ENCODE assay signal across 19 cellular contexts in the genomic region with DNA sequence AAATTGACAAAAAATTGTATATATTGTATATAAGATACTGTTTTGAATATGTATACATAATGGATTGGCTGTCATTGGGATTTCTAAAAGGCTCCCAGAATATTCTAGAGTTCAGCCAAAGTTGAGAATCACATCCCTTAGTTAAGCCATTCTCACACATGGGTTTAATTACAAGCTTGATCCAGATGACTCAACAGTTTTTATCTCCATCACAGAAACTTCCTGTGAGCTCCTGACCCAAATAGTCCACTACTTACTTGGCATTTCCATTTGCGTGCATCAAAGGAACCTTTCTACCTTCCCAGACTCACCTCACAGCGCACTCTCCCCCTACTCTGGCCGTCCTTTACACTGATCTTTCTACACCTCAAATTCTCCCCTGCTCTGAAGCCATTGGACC.
DNase-seq lines count a peak whose midpoint lies in the region; ATAC-seq and TF ChIP-seq lines count a peak whose summit lies in the region.
"Had no signal": no experiment of that assay in that cellular context is flagged by ENCODE, and none has a peak within 500 bp of the region (broad histone marks: within the 10 kb centered on the region; RNA-seq: fewer than 3 reads in every experiment).

No MANE protein-coding gene starts in this region.

- peak; percentile 41 for ATAC-seq in aorta (ENCODE audit: low FRiP score)
- ATAC-seq: lower lobe of right lung; naive thymus-derived CD4-positive, alpha-beta T cell had no signal

- POLR2A ChIA-PET in MCF 10A (lab: Yijun Ruan, JAX), result no interaction called here

- CTCF ChIA-PET in MCF 10A (lab: Yijun Ruan, JAX), result no interaction called here

- H3K36me3 Mint-ChIP-seq in MCF 10A (ENCODE audit: insufficient read depth, unreplicated experiment), result no peaks in the 10 kb centered on the region
- H3K36me3 Mint-ChIP-seq: activated CD4-positive, alpha-beta memory T cell treated with anti-CD3 and anti-CD28 coated beads for 36 hours; activated naive CD8-positive, alpha-beta T cell treated with anti-CD3 and anti-CD28 coated beads, Interleukin-2, amount 10 ng/mL, durations not matched to agents 7 days and 5 days had no signal

- H3K27ac Mint-ChIP-seq in MCF 10A (ENCODE audit: low read depth, unreplicated experiment), result no peak overlapping the region
- H3K27ac Mint-ChIP-seq: activated CD4-positive, alpha-beta memory T cell treated with anti-CD3 and anti-CD28 coated beads for 36 hours; activated naive CD8-positive, alpha-beta T cell treated with anti-CD3 and anti-CD28 coated beads, Interleukin-2, amount 10 ng/mL, durations not matched to agents 7 days and 5 days; activated T-cell treated with anti-CD3 and anti-CD28 coated beads, Interleukin-2, amount 50 U/mL, for 24 hours; CD4-positive, alpha-beta T cell; naive thymus-derived CD4-positive, alpha-beta T cell had no signal

- H3K9ac ChIP-seq in adipocyte (ENCODE audit: low read length), result no peak overlapping the region

- H3K4me1 ChIP-seq in breast epithelium (no peaks in the 10 kb centered on the region), adipocyte (ENCODE audit: control insufficient read depth, insufficient read depth, low read length) (peaks cover 25% of the 10 kb centered on the region), aorta (ENCODE audit: control insufficient read depth in 1 of 2, insufficient read depth in 2 of 2, low read length in 2 of 2) (no peaks in the 10 kb centered on the region)
- H3K4me1 ChIP-seq: lower lobe of right lung had no signal

- peaks cover 91% of the 10 kb centered on the region for H3K27me3 Mint-ChIP-seq in MCF 10A (ENCODE audit: insufficient read depth, unreplicated experiment)
- H3K27me3 Mint-ChIP-seq: activated CD4-positive, alpha-beta memory T cell treated with anti-CD3 and anti-CD28 coated beads for 36 hours; activated naive CD8-positive, alpha-beta T cell treated with anti-CD3 and anti-CD28 coated beads, Interleukin-2, amount 10 ng/mL, durations not matched to agents 7 days and 5 days; activated T-cell treated with anti-CD3 and anti-CD28 coated beads, Interleukin-2, amount 50 U/mL, for 24 hours; CD4-positive, alpha-beta T cell had no signal

- H3K27me3 ChIP-seq in breast epithelium (peaks cover 0 to 9% of the 10 kb centered on the region in 2 donors), adipocyte (replicated peaks; ENCODE audit: control insufficient read depth, insufficient read depth, low read length) (no peaks in the 10 kb centered on the region), aorta (ENCODE audit: control insufficient read depth in 1 of 2, insufficient read depth in 2 of 2, low read length in 1 of 2) (no peaks in the 10 kb centered on the region)

- 83 to 89% methylated on average over 3 of the region's 3 CpGs for WGBS in aorta, 2 donors

- no peak overlapping the region for H3K4me3 ChIP-seq in breast epithelium
- no peak overlapping the region for H3K4me3 ChIP-seq in adipocyte (ENCODE audit: low read length)
- H3K4me3 ChIP-seq in fibroblast of pulmonary artery (replicated peaks; ENCODE audit: low read depth, low read length), result no peak overlapping the region
- H3K4me3 ChIP-seq in aorta (ENCODE audit: low read length in 2 of 2), result no peak overlapping the region
- H3K4me3 ChIP-seq: lower lobe of right lung had no signal

- peak overlapping the region; percentile 4 to 23 for H3K27ac ChIP-seq in breast epithelium
- no peak overlapping the region for H3K27ac ChIP-seq in aorta (ENCODE audit: low read depth in 1 of 2, low read length in 2 of 2)
- H3K27ac ChIP-seq: 22Rv1, lower lobe of right lung, WERI-Rb-1 had no signal

- TF ChIP-seq CTCF in breast epithelium (IDR thresholded peaks at IDR 0.05), result no peak
- TF ChIP-seq CTCF in MCF 10A (IDR thresholded peaks at IDR 0.05; ENCODE audit: unreplicated experiment), result no peak
- TF ChIP-seq CTCF in fibroblast of pulmonary artery (IDR thresholded peaks at IDR 0.05; ENCODE audit: low read length, missing control alignments), result no peak

- H3K36me3 ChIP-seq in breast epithelium (no peaks in the 10 kb centered on the region), adipocyte (ENCODE audit: control insufficient read depth, insufficient read depth, low read length, severe bottlenecking) (no peaks in the 10 kb centered on the region), aorta (ENCODE audit: control insufficient read depth in 1 of 2, insufficient read depth in 2 of 2, low read length in 1 of 2) (no peaks in the 10 kb centered on the region)
- H3K36me3 ChIP-seq: lower lobe of right lung, WERI-Rb-1 had no signal

- intact Hi-C loops in breast epithelium (cut with DNase I; ENCODE audit: low total_unique reads), result no loop called here
- intact Hi-C loops in MCF 10A (cut with micrococcal nuclease), result no loop called here
- intact Hi-C loops in aorta (cut with DNase I), result no loop called here
- intact Hi-C loops in posterior cingulate gyrus (cut with DNase I), result no loop called here

- no peaks in the 10 kb centered on the region for H3K4me1 Mint-ChIP-seq in MCF 10A (ENCODE audit: insufficient read depth, unreplicated experiment)
- H3K4me1 Mint-ChIP-seq: activated naive CD8-positive, alpha-beta T cell treated with anti-CD3 and anti-CD28 coated beads, Interleukin-2, amount 10 ng/mL, durations not matched to agents 7 days and 5 days; naive thymus-derived CD4-positive, alpha-beta T cell had no signal

- no peaks in the 10 kb centered on the region for H3K9me3 Mint-ChIP-seq in MCF 10A (ENCODE audit: unreplicated experiment)
- H3K9me3 Mint-ChIP-seq: activated CD4-positive, alpha-beta memory T cell treated with anti-CD3 and anti-CD28 coated beads for 36 hours; activated naive CD8-positive, alpha-beta T cell treated with anti-CD3 and anti-CD28 coated beads, Interleukin-2, amount 10 ng/mL, durations not matched to agents 7 days and 5 days; CD4-positive, alpha-beta T cell had no signal

- no peak for TF ChIP-seq POLR2A in breast epithelium (IDR thresholded peaks at IDR 0.05)

- no peaks in the 10 kb centered on the region for H3K9me3 ChIP-seq in breast epithelium
- H3K9me3 ChIP-seq in adipocyte (ENCODE audit: control insufficient read depth, low read length), result no peaks in the 10 kb centered on the region
- no peaks in the 10 kb centered on the region for H3K9me3 ChIP-seq in aorta (ENCODE audit: control insufficient read depth, low read length)
- H3K9me3 ChIP-seq: lower lobe of right lung had no signal

- no peak overlapping the region for H3K4me3 Mint-ChIP-seq in MCF 10A (ENCODE audit: unreplicated experiment)
- H3K4me3 Mint-ChIP-seq: activated CD4-positive, alpha-beta memory T cell treated with anti-CD3 and anti-CD28 coated beads for 36 hours; activated naive CD8-positive, alpha-beta T cell treated with anti-CD3 and anti-CD28 coated beads, Interleukin-2, amount 10 ng/mL, durations not matched to agents 7 days and 5 days; activated T-cell treated with anti-CD3 and anti-CD28 coated beads, Interleukin-2, amount 50 U/mL, for 24 hours; CD4-positive, alpha-beta T cell; naive thymus-derived CD4-positive, alpha-beta T cell had no signal

- DNase-seq in breast epithelium (ENCODE audit: low spot score in 2 of 2), result no peak
- DNase-seq in MCF 10A (ENCODE audit: unreplicated experiment), result no peak
- DNase-seq in adipocyte (ENCODE audit: low read depth), result peak; percentile 90
- DNase-seq in fibroblast of pulmonary artery (ENCODE audit: low read depth), result peak; percentile 27
- DNase-seq in aorta, result no peak
- DNase-seq in posterior cingulate gyrus, result no peak
- no peak for DNase-seq in effector CD8-positive, alpha-beta T cell (lab: John Stamatoyannopoulos, UW)
- DNase-seq in NCI-H748 (lab: John Stamatoyannopoulos, UW; ENCODE audit: unreplicated experiment), result no peak
- DNase-seq: activated CD4-positive, alpha-beta memory T cell treated with anti-CD3 and anti-CD28 coated beads for 36 hours; activated naive CD8-positive, alpha-beta T cell treated with anti-CD3 and anti-CD28 coated beads, Interleukin-2, amount 10 ng/mL, durations not matched to agents 7 days and 5 days; activated T-cell treated with anti-CD3 and anti-CD28 coated beads, Interleukin-2, amount 50 U/mL, for 24 hours; CD4-positive, alpha-beta T cell; DMS53; lower lobe of right lung; naive thymus-derived CD4-positive, alpha-beta T cell; NCI-H774; T-helper 1 cell; WERI-Rb-1 had no signal

- no TSS peak for BruUV-seq in MCF 10A (replicated peaks; lab: Mats Ljungman, UMichigan)

Comparison
In these comparisons a context has a peak if more than half of its experiments do, and no peak if none do; other contexts are left out.
1. DNase-seq: peak in adipocyte (single experiment) and fibroblast of pulmonary artery (single experiment); none in breast epithelium (0 of 2), MCF 10A (single experiment), aorta (0 of 2), posterior cingulate gyrus (0 of 10), effector CD8-positive, alpha-beta T cell (single experiment) and NCI-H748 (single experiment).
2. H3K27ac ChIP-seq: peak in breast epithelium (2 of 2); none in aorta (0 of 2).